15 cellular contexts compared by ENCODE assay signal in the genomic region with DNA sequence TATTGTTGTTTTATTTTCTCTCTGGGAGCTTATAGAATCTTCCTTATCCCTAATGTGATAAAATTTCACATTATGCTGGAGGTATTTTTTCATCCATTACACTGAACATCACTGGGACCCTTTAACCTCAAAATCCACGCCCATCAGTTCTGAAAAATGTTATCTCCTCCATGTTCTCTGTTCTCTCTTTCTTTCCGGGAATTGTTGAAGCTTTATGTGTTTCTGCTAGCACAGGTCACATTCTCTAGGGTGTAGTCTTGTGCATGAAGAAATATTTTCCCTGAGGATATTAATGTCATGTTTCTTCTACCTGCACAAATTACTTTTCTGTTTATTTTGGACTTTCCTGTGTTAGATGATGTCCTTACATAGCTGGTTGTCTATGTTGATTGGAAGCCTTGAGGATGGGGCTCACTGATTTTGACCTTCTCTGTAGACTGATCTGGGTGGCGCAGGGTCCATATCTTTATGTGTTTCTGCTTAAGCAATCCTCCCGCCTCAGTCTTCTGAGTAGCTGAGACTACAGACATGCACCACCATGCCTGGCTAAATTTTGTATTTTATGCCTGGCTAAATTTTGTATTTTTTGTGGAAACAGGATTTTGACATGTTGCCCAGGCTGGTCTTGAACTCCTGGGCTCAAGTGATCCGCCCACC. TPM values are rescaled to one million over a fixed set of nuclear protein-coding genes. Genes with fewer than 3 reads are reported as not detected.
"Had no signal": no experiment of that assay in that cellular context is flagged by ENCODE, and none has a peak within 500 bp of the region (broad histone marks: within the 10 kb centered on the region; RNA-seq: fewer than 3 reads in every experiment).

No MANE protein-coding gene starts in this region.

- H3K4me1 ChIP-seq: colonic mucosa, sigmoid colon, testis had no signal

- ATAC-seq: stimulated activated naive CD8-positive, alpha-beta T cell treated with anti-CD3 and anti-CD28 coated beads, Interleukin-15, Interleukin-2, amounts not matched to agents 100 U/mL and 50 U/mL, for 24 hours had no signal

- H3K9me3 ChIP-seq: colonic mucosa, heart right ventricle, sigmoid colon, SJSA1, testis had no signal

- DNase-seq: activated CD8-positive, alpha-beta memory T cell treated with anti-CD3 and anti-CD28 coated beads for 24 hours; activated effector memory CD4-positive, alpha-beta T cell treated with anti-CD3 and anti-CD28 coated beads, Interleukin-2, amount 50 U/mL, for 16 hours; caudate nucleus; colonic mucosa; effector CD4-positive, alpha-beta T cell; foreskin melanocyte; heart right ventricle; sigmoid colon; stimulated activated CD4-positive, alpha-beta T cell treated with anti-CD3 and anti-CD28 coated beads, Interleukin-12 subunit alpha, Interleukin-12 subunit beta, amount 100 ng/mL, for 4 hours; stimulated activated naive CD8-positive, alpha-beta T cell treated with anti-CD3 and anti-CD28 coated beads, Interleukin-15, Interleukin-2, amounts not matched to agents 100 U/mL and 50 U/mL, for 24 hours; testis had no signal

- H3K27me3 ChIP-seq: colonic mucosa, heart right ventricle, sigmoid colon, SJSA1, testis had no signal

- H3K27ac ChIP-seq: colonic mucosa, sigmoid colon, testis had no signal

- H3K36me3 ChIP-seq: colonic mucosa, heart right ventricle, sigmoid colon, SJSA1 had no signal

- H3K4me3 ChIP-seq: colonic mucosa, heart right ventricle, sigmoid colon, SJSA1, testis had no signal

RNA-seq across cellular contexts. Expression of a gene that starts 31.4 kb away (rescaled TPM):
- total RNA-seq: osteocyte; T-helper 2 cell treated with Interferon-gamma antibody and Interleukin-4, amounts not matched to agents 100 ng/mL and 5 ng/mL, for 36 hours; testis had no signal
- polyA plus RNA-seq: neural cell had no signal
